16 cellular contexts compared by ENCODE assay signal in the genomic region with DNA sequence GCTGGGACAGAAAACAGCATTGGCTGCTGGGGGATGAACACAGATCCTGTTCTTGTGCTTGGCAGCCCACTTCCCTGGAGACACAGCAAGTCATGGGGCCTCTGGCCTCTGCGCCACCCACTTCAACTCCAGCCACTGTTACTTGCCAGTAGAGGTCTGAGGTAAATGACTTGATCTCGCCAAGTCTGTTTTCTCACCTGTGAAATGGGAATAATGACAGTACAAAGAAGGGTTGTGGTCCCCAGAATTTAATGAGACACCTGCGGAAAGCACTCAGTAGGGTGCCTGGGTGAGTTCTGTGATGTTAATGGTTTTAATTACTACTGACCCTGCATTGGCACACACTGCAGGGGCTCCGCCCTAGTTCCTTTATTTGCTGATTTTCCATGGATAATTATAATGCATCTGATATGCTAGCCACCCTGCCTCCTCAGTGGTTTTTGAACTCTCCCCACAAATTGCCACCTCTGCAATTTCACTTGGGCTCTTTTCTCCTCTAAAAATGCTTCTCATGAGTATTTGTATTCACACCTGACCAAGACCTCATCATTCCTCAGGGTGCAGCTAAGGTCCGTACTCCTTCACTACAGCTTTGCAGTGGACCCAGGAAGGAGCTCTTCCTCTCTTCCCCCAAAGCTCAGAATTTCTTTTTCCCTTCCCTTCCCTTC.
A peak's percentile ranks its signal among the peaks of the same experiment; 100 is the strongest.
DNase-seq lines count a peak whose midpoint lies in the region; ATAC-seq and TF ChIP-seq lines count a peak whose summit lies in the region.
"Had no signal": no experiment of that assay in that cellular context is flagged by ENCODE, and none has a peak within 500 bp of the region (broad histone marks: within the 10 kb centered on the region; RNA-seq: fewer than 3 reads in every experiment).

No MANE protein-coding gene starts in this region.

- ATAC-seq in WTC11 (peak; percentile 20), HG03442 (IDR thresholded peaks at IDR 0.05; ENCODE audit: unreplicated experiment) (no peak)

- no peak for TF ChIP-seq POLR2A in spleen (IDR thresholded peaks at IDR 0.05)

- H3K36me3 ChIP-seq in spleen, result no peaks in the 10 kb centered on the region
- H3K36me3 ChIP-seq: SJCRH30 had no signal

- H3K27me3 ChIP-seq in spleen (replicated peaks in 1 of 7), result peaks cover 0 to 15% (median 0%) of the 10 kb centered on the region in 7 donors

- no peaks in the 10 kb centered on the region for H3K36me3 Mint-ChIP-seq in WTC11
- H3K36me3 Mint-ChIP-seq: CD4-positive, alpha-beta memory T cell had no signal

- H3K27ac ChIP-seq in spleen, result peak overlapping the region in 6 of 8 donors; percentile 75 to 92 (median 90)
- H3K27ac ChIP-seq: RWPE1, SJCRH30 had no signal

- peaks cover 48% of the 10 kb centered on the region for H3K4me1 Mint-ChIP-seq in WTC11

- H3K9me3 ChIP-seq in spleen, result no peaks in the 10 kb centered on the region
- H3K9me3 ChIP-seq: SJCRH30 had no signal

- intact Hi-C loops in spleen (cut with DNase I; ENCODE audit: low total_unique reads), result loop anchor here (10.0 kb wide), 1 partner anchor 367 kb away; a partner anchor contains a TSS

- POLR2A ChIA-PET in WTC11 (lab: Charles Lee), result interaction anchor here (0.9 kb wide), 1 partner anchor 372 kb away, joined by 3 read pairs; no protein-coding TSS in a partner anchor

- WGBS in spleen, 5 donors, result 83 to 93% (median 91%) methylated on average over 5 of the region's 5 CpGs

- H3K4me3 ChIP-seq in spleen, result no peak overlapping the region
- H3K4me3 ChIP-seq: SJCRH30 had no signal

- peak; percentile 26 for DNase-seq in ELF-1 (ENCODE audit: low read depth, low spot score)
- DNase-seq in NCI-H1417 (lab: John Stamatoyannopoulos, UW), result peak in 2 of 3 experiments; percentile 76 to 91
- DNase-seq in WTC11 (ENCODE audit: low spot score), result no peak
- DNase-seq in spleen, result no peak
- no peak for DNase-seq in GOT3 (lab: John Stamatoyannopoulos, UW)
- no peak for DNase-seq in stimulated activated CD4-positive, alpha-beta T cell treated with anti-CD3 and anti-CD28 coated beads, Interleukin-4, amount 100 ng/mL, for 1 hour
- DNase-seq: ACHN; CD4-positive, alpha-beta memory T cell; DND-41; KBM-7; NCI-H1092; NCI-H1930; NCI-H510A had no signal

- TF ChIP-seq CTCF in WTC11 (IDR thresholded peaks at IDR 0.05), result no peak
- TF ChIP-seq CTCF in spleen (IDR thresholded peaks at IDR 0.05 in 8 of 11, conservative IDR thresholded peaks at IDR 0.05 in 3 of 11), result no peak

- H3K27me3 Mint-ChIP-seq in WTC11 (ENCODE audit: low read depth), result peaks cover 10% of the 10 kb centered on the region

- peak overlapping the region; percentile 26; the same call in 1 of the 2 replicates for H3K27ac Mint-ChIP-seq in WTC11
- H3K27ac Mint-ChIP-seq: CD4-positive, alpha-beta memory T cell had no signal

- peak overlapping the region; percentile 11; the same call in 1 of the 2 replicates for H3K4me3 Mint-ChIP-seq in WTC11

- peaks cover 3 to 69% (median 50%) of the 10 kb centered on the region in 6 donors for H3K4me1 ChIP-seq in spleen

- peaks cover 7% of the 10 kb centered on the region for H3K9me3 Mint-ChIP-seq in WTC11
- H3K9me3 Mint-ChIP-seq: CD4-positive, alpha-beta memory T cell had no signal

- CTCF ChIA-PET in WTC11 (lab: Charles Lee), result interaction anchor here (0.6 to 1.4 kb wide), 8 partner anchors 20 to 265 kb away, joined by 3 to 8 read pairs (median 4); no protein-coding TSS in a partner anchor

TF ChIP-seq in WTC11, 78 proteins besides CTCF, POLR2A, EP300 and RAD21:
- TF ChIP-seq ZNF423 (CRISPR knock-in tag; IDR thresholded peaks at IDR 0.05), result peak; percentile 32; the same call in 1 of the 2 replicates
- TF ChIP-seq, protein P1, sequence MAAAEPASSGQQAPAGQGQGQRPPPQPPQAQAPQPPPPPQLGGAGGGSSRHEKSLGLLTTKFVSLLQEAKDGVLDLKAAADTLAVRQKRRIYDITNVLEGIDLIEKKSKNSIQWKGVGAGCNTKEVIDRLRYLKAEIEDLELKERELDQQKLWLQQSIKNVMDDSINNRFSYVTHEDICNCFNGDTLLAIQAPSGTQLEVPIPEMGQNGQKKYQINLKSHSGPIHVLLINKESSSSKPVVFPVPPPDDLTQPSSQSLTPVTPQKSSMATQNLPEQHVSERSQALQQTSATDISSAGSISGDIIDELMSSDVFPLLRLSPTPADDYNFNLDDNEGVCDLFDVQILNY (CRISPR knock-in tag; IDR thresholded peaks at IDR 0.05), result no peak

Comparison
In these comparisons a context has a peak if more than half of its experiments do, and no peak if none do; other contexts are left out.
1. DNase-seq: peak in ELF-1 (single experiment) and NCI-H1417 (2 of 3); none in WTC11 (single experiment), spleen (single experiment), GOT3 (single experiment) and stimulated activated CD4-positive, alpha-beta T cell treated with anti-CD3 and anti-CD28 coated beads, Interleukin-4, amount 100 ng/mL, for 1 hour (single experiment).